ENCODE assay signal across 8 cellular contexts in genomic region chr17:20320535-20321229, GRCh38.
DNase-seq lines count a peak whose midpoint lies in the region; ATAC-seq and TF ChIP-seq lines count a peak whose summit lies in the region.
"Not testable (repeated sequence)": the region's sequence is repeated elsewhere in the genome, so short reads cannot be mapped to it uniquely, and the experiment has no call there.

No MANE protein-coding gene starts in this region.

- H3K79me2 ChIP-seq in Loucy (ENCODE audit: insufficient read depth, low read length): not testable (repeated sequence)

- POLR2A ChIA-PET in CD4-positive, alpha-beta memory T cell (lab: Charles Lee; ENCODE audit: partially characterized antibody): interaction anchor here (1.0 kb wide), 1 partner anchor 94 kb away, joined by 3 read pairs; no protein-coding TSS in a partner anchor

- H3K27ac ChIP-seq in CD4-positive, alpha-beta memory T cell (ENCODE audit: low read depth, low read length); VCaP; adrenal gland: not testable (repeated sequence)

- H3K9me2 ChIP-seq in Loucy (replicated peaks; ENCODE audit: low read depth, low read length): not testable (repeated sequence)

- not testable (repeated sequence) for H3K27ac Mint-ChIP-seq in CD4-positive, alpha-beta memory T cell; nephron progenitor cell

- not testable (repeated sequence) for H3K9ac ChIP-seq in Loucy (ENCODE audit: low read depth, low read length, poor library complexity, severe bottlenecking)

- H3K4me3 Mint-ChIP-seq in CD4-positive, alpha-beta memory T cell: peak overlapping the region in 3 of 8 donors; percentile 24 to 45 (median 42)
- H3K4me3 Mint-ChIP-seq in nephron progenitor cell: not testable (repeated sequence)

- not testable (repeated sequence) for H3F3A ChIP-seq in Loucy (ENCODE audit: low read depth)

- H3K36me3 ChIP-seq in CD4-positive, alpha-beta memory T cell (ENCODE audit: insufficient read depth, low read length); Loucy (ENCODE audit: insufficient read depth, low read length); adrenal gland (replicated peaks in 1 of 2): not testable (repeated sequence)

- 13 to 21% methylated on average over 47 of the region's 47 CpGs; no CpG with 5 or more reads in 2 of the 4 donors for WGBS in adrenal gland, 4 donors

- not testable (repeated sequence) for H3K4me1 ChIP-seq in CD4-positive, alpha-beta memory T cell (ENCODE audit: insufficient read depth, low read length); Loucy (ENCODE audit: insufficient read depth, low read length, poor library complexity, severe bottlenecking); adrenal gland (replicated peaks in 1 of 2)

- DNase-seq in CD4-positive, alpha-beta memory T cell: peak; percentile 73 to 84 (median 80)
- DNase-seq in adrenal gland (peak; percentile 66 to 85 (median 75)), germinal center (ENCODE audit: low spot score) (peak; percentile 29), nephron progenitor cell (peak; percentile 74)
- peak; percentile 54 to 57 for DNase-seq in stimulated activated CD8-positive, alpha-beta memory T cell treated with anti-CD3 and anti-CD28 coated beads, Interleukin-2, amount 100 ng/mL, for 1 hour (ENCODE audit: low read depth in 2 of 2)

- not testable (repeated sequence) for H4K20me1 ChIP-seq in Loucy (ENCODE audit: insufficient read depth, low read length, poor library complexity, severe bottlenecking)

- not testable (repeated sequence) for H3K9me3 ChIP-seq in CD4-positive, alpha-beta memory T cell (ENCODE audit: control insufficient read depth in 1 of 2, low read length in 2 of 2); Loucy (ENCODE audit: insufficient read depth, low read depth, low read length); adrenal gland (replicated peaks in 1 of 3)

- not testable (repeated sequence) for H3K27me3 Mint-ChIP-seq in CD4-positive, alpha-beta memory T cell; nephron progenitor cell (ENCODE audit: low read depth, poor library complexity)

- H3K4me3 ChIP-seq in CD4-positive, alpha-beta memory T cell (ENCODE audit: low read length in 2 of 2); Loucy (ENCODE audit: low read length, poor library complexity, severe bottlenecking): not testable (repeated sequence)
- H3K4me3 ChIP-seq in adrenal gland: peak overlapping the region in 1 of 4 donors; percentile 65

- not testable (repeated sequence) for H3K36me3 Mint-ChIP-seq in CD4-positive, alpha-beta memory T cell; nephron progenitor cell (ENCODE audit: low read depth)

- TF ChIP-seq CTCF in Loucy (conservative IDR thresholded peaks at IDR 0.05; ENCODE audit: low read length) (peak; percentile 66), VCaP (conservative IDR thresholded peaks at IDR 0.05) (peak; percentile 79), adrenal gland (IDR thresholded peaks at IDR 0.05) (peak; percentile 75 to 100 (median 98)), nephron progenitor cell (IDR thresholded peaks at IDR 0.05) (peak; percentile 97)

- not testable (repeated sequence) for H3K4me2 ChIP-seq in Loucy (ENCODE audit: low read depth, low read length, poor library complexity, severe bottlenecking)

- intact Hi-C loops in CD4-positive, alpha-beta memory T cell (cut with micrococcal nuclease): loop anchor here (1.0 to 2.0 kb wide), 3 partner anchors 94 to 328 kb away; no protein-coding TSS in a partner anchor
- intact Hi-C loops in adrenal gland (cut with DNase I): loop anchor here in 1 of 2 donors (2.0 kb wide), 1 partner anchor 94 kb away; no protein-coding TSS in a partner anchor

- CTCF ChIA-PET in CD4-positive, alpha-beta memory T cell (lab: Charles Lee; ENCODE audit: partially characterized antibody): interaction anchor here (0.9 to 3.5 kb wide), 8 partner anchors 44 to 199 kb away, joined by 3 to 35 read pairs (median 4); no protein-coding TSS in a partner anchor

- H2AFZ ChIP-seq in Loucy (ENCODE audit: low read length): not testable (repeated sequence)

- H3K4me1 Mint-ChIP-seq in CD4-positive, alpha-beta memory T cell; nephron progenitor cell: not testable (repeated sequence)

- TF ChIP-seq POLR2A in adrenal gland (IDR thresholded peaks at IDR 0.05): not testable (repeated sequence)

- H3K9me3 Mint-ChIP-seq in CD4-positive, alpha-beta memory T cell; nephron progenitor cell: not testable (repeated sequence)

- ATAC-seq in GM21723 (IDR thresholded peaks at IDR 0.05; ENCODE audit: unreplicated experiment): peak; percentile 59

- H3K27me3 ChIP-seq in CD4-positive, alpha-beta memory T cell (ENCODE audit: insufficient read depth, low read length); Loucy (ENCODE audit: insufficient read depth, low read length, poor library complexity, severe bottlenecking); adrenal gland: not testable (repeated sequence)

Comparison
In these comparisons a context has a peak if more than half of its experiments do, and no peak if none do; other contexts are left out.
1. DNase-seq: peak in every context shown above with its lines; median percentile 80 in CD4-positive, alpha-beta memory T cell; 75 in adrenal gland; 74 in nephron progenitor cell; 56 in stimulated activated CD8-positive, alpha-beta memory T cell treated with anti-CD3 and anti-CD28 coated beads, Interleukin-2, amount 100 ng/mL, for 1 hour; 29 in germinal center.